Comparison of ENCODE assay signal across 25 cellular contexts in the genomic region with DNA sequence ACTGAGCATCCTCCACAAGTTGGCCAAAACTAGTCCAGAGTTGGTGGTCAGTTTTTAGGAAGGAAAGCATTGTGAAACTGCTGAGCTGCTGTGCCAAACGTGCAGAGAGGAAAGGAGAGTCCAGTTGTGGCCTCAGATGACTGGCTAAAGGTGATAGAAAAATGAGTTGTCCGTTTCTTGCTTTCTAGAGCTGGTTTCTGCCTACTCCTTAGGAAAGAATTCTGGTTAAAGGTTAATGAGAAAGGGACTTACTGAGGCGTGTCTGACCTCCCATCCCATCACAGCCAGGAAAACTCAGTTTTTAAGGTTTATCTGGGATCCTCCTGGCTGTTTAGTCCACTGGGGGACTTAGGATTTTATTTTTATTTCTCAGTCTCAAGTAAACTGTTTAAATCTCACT.
"Had no signal": no experiment of that assay in that cellular context is flagged by ENCODE, and none has a peak within 500 bp of the region (broad histone marks: within the 10 kb centered on the region; RNA-seq: fewer than 3 reads in every experiment).

No MANE protein-coding gene starts in this region.

- H3K4me1 ChIP-seq: ascending aorta had no signal

- H3K27ac Mint-ChIP-seq: activated CD4-positive, alpha-beta memory T cell treated with anti-CD3 and anti-CD28 coated beads for 36 hours; activated CD4-positive, alpha-beta T cell treated with anti-CD3 and anti-CD28 coated beads, Interleukin-2, amount 10 ng/mL, durations not matched to agents 7 days and 5 days; activated naive CD4-positive, alpha-beta T cell treated with anti-CD3 and anti-CD28 coated beads, Interleukin-2, amount 50 U/mL, for 72 hours; activated naive CD8-positive, alpha-beta T cell treated with anti-CD3 and anti-CD28 coated beads, Interleukin-2, amount 50 U/mL, for 24 hours; brain; T-helper 1 cell treated with Interleukin-12 subunit alpha and Interleukin-12 subunit beta and Interleukin-4 antibody, amounts not matched to agents 30 μg/mL and 1 μg/mL, for 36 hours had no signal

- H3K27ac ChIP-seq: ascending aorta, VCaP had no signal

- H3K27me3 Mint-ChIP-seq: activated CD4-positive, alpha-beta memory T cell treated with anti-CD3 and anti-CD28 coated beads for 36 hours; activated CD4-positive, alpha-beta T cell treated with anti-CD3 and anti-CD28 coated beads, Interleukin-2, amount 10 ng/mL, durations not matched to agents 7 days and 5 days; activated naive CD8-positive, alpha-beta T cell treated with anti-CD3 and anti-CD28 coated beads, Interleukin-2, amount 50 U/mL, for 24 hours had no signal

- ATAC-seq: activated naive CD4-positive, alpha-beta T cell treated with anti-CD3 and anti-CD28 coated beads, Interleukin-2, amount 50 U/mL, for 72 hours; activated naive CD8-positive, alpha-beta T cell treated with anti-CD3 and anti-CD28 coated beads, Interleukin-2, amount 50 U/mL, for 24 hours; activated T-cell treated with anti-CD3 and anti-CD28 coated beads, Interleukin-2, amount 50 U/mL, for 4 hours; PC-3 had no signal

- H3K27me3 ChIP-seq: ascending aorta, MG63 had no signal

- H3K4me3 ChIP-seq: ascending aorta, MG63 had no signal

- H3K9me3 ChIP-seq: ascending aorta had no signal

- H3K9me3 Mint-ChIP-seq: activated CD4-positive, alpha-beta T cell treated with anti-CD3 and anti-CD28 coated beads, Interleukin-2, amount 10 ng/mL, durations not matched to agents 7 days and 5 days; T-helper 1 cell treated with Interleukin-12 subunit alpha and Interleukin-12 subunit beta and Interleukin-4 antibody, amounts not matched to agents 30 μg/mL and 1 μg/mL, for 36 hours had no signal

- H3K4me1 Mint-ChIP-seq: activated CD4-positive, alpha-beta T cell treated with anti-CD3 and anti-CD28 coated beads, Interleukin-2, amount 10 ng/mL, durations not matched to agents 7 days and 5 days; brain had no signal

- H3K36me3 ChIP-seq: ascending aorta, MG63 had no signal

- DNase-seq: activated CD4-positive, alpha-beta memory T cell treated with anti-CD3 and anti-CD28 coated beads for 36 hours; activated CD4-positive, alpha-beta T cell treated with anti-CD3 and anti-CD28 coated beads, Interleukin-2, amount 10 ng/mL, durations not matched to agents 7 days and 5 days; activated CD4-positive, CD25-positive, alpha-beta regulatory T cell; activated CD8-positive, alpha-beta memory T cell treated with anti-CD3 and anti-CD28 coated beads for 24 hours; activated effector memory CD4-positive, alpha-beta T cell treated with anti-CD3 and anti-CD28 coated beads, Interleukin-2, amount 50 U/mL, for 16 hours; activated naive CD4-positive, alpha-beta T cell treated with Interleukin-2 at 50 U/mL for 16 hours; activated naive CD8-positive, alpha-beta T cell treated with anti-CD3 and anti-CD28 coated beads, Interleukin-2, amount 50 U/mL, for 24 hours; activated T-cell treated with anti-CD3 and anti-CD28 coated beads, Interleukin-2, amount 50 U/mL, for 4 hours; amniotic stem cell; MG63; MV-4-11; NCI-H1092 treated with DMSO at 0.1 percent for 48 hours; NCI-H1436; NCI-H1694 treated with DMSO at 0.1 percent for 48 hours; NCI-H2081; NCI-H510A treated with DMSO at 0.1 percent for 48 hours; NCI-H69; NK-92 treated with Interleukin-12 subunit alpha and Interleukin-12 subunit beta, amount 100 ng/mL, for 24 hours; PC-3; SHP77 treated with DMSO at 0.1 percent for 48 hours had no signal

- H3K36me3 Mint-ChIP-seq: activated CD4-positive, alpha-beta memory T cell treated with anti-CD3 and anti-CD28 coated beads for 36 hours; activated naive CD4-positive, alpha-beta T cell treated with anti-CD3 and anti-CD28 coated beads, Interleukin-2, amount 50 U/mL, for 72 hours; brain had no signal

- H3K4me3 Mint-ChIP-seq: activated CD4-positive, alpha-beta memory T cell treated with anti-CD3 and anti-CD28 coated beads for 36 hours; activated CD4-positive, alpha-beta T cell treated with anti-CD3 and anti-CD28 coated beads, Interleukin-2, amount 10 ng/mL, durations not matched to agents 7 days and 5 days; activated naive CD8-positive, alpha-beta T cell treated with anti-CD3 and anti-CD28 coated beads, Interleukin-2, amount 50 U/mL, for 24 hours; activated T-cell treated with anti-CD3 and anti-CD28 coated beads, Interleukin-2, amount 50 U/mL, for 4 hours; brain; T-helper 1 cell treated with Interleukin-12 subunit alpha and Interleukin-12 subunit beta and Interleukin-4 antibody, amounts not matched to agents 30 μg/mL and 1 μg/mL, for 36 hours had no signal
